In the genomic region with DNA sequence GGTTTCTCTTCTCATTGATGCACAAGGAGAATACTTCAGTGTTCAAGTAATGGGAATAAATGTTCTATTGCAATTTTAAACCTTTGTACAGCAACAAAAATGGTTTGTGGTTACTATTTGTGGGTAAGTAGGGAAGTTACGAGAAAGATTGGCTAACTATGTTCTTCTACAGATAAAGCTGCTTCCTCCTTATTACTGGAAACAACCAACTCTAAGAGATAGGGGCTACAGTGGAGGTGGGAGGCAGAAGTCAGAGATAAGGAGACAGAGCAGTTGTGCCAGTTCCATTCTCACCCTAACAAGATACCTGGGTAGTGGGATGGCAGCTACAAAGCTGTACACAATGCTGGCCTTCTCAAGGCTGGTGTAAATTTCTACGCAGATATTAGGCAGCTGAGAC, we compare ENCODE assay signal across 1 cellular context.
TF ChIP-seq lines count a peak whose summit lies in the region.

No MANE protein-coding gene starts in this region.

TF ChIP-seq in GM23338, 12 proteins besides CTCF, POLR2A, EP300 and RAD21:
- no peak for TF ChIP-seq CREB1 (CRISPR knock-in tag; IDR thresholded peaks at IDR 0.05; ENCODE audit: low read depth)
- TF ChIP-seq, protein P1, sequence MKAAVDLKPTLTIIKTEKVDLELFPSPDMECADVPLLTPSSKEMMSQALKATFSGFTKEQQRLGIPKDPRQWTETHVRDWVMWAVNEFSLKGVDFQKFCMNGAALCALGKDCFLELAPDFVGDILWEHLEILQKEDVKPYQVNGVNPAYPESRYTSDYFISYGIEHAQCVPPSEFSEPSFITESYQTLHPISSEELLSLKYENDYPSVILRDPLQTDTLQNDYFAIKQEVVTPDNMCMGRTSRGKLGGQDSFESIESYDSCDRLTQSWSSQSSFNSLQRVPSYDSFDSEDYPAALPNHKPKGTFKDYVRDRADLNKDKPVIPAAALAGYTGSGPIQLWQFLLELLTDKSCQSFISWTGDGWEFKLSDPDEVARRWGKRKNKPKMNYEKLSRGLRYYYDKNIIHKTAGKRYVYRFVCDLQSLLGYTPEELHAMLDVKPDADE (IDR thresholded peaks at IDR 0.05): no peak
- TF ChIP-seq EZH2phosphoT487 (IDR thresholded peaks at IDR 0.05; ENCODE audit: unreplicated experiment): no peak
- no peak for TF ChIP-seq ZNF114 (CRISPR knock-in tag; IDR thresholded peaks at IDR 0.05)
- no peak for TF ChIP-seq JUNB (IDR thresholded peaks at IDR 0.05; ENCODE audit: unreplicated experiment)
- TF ChIP-seq, protein P2, sequence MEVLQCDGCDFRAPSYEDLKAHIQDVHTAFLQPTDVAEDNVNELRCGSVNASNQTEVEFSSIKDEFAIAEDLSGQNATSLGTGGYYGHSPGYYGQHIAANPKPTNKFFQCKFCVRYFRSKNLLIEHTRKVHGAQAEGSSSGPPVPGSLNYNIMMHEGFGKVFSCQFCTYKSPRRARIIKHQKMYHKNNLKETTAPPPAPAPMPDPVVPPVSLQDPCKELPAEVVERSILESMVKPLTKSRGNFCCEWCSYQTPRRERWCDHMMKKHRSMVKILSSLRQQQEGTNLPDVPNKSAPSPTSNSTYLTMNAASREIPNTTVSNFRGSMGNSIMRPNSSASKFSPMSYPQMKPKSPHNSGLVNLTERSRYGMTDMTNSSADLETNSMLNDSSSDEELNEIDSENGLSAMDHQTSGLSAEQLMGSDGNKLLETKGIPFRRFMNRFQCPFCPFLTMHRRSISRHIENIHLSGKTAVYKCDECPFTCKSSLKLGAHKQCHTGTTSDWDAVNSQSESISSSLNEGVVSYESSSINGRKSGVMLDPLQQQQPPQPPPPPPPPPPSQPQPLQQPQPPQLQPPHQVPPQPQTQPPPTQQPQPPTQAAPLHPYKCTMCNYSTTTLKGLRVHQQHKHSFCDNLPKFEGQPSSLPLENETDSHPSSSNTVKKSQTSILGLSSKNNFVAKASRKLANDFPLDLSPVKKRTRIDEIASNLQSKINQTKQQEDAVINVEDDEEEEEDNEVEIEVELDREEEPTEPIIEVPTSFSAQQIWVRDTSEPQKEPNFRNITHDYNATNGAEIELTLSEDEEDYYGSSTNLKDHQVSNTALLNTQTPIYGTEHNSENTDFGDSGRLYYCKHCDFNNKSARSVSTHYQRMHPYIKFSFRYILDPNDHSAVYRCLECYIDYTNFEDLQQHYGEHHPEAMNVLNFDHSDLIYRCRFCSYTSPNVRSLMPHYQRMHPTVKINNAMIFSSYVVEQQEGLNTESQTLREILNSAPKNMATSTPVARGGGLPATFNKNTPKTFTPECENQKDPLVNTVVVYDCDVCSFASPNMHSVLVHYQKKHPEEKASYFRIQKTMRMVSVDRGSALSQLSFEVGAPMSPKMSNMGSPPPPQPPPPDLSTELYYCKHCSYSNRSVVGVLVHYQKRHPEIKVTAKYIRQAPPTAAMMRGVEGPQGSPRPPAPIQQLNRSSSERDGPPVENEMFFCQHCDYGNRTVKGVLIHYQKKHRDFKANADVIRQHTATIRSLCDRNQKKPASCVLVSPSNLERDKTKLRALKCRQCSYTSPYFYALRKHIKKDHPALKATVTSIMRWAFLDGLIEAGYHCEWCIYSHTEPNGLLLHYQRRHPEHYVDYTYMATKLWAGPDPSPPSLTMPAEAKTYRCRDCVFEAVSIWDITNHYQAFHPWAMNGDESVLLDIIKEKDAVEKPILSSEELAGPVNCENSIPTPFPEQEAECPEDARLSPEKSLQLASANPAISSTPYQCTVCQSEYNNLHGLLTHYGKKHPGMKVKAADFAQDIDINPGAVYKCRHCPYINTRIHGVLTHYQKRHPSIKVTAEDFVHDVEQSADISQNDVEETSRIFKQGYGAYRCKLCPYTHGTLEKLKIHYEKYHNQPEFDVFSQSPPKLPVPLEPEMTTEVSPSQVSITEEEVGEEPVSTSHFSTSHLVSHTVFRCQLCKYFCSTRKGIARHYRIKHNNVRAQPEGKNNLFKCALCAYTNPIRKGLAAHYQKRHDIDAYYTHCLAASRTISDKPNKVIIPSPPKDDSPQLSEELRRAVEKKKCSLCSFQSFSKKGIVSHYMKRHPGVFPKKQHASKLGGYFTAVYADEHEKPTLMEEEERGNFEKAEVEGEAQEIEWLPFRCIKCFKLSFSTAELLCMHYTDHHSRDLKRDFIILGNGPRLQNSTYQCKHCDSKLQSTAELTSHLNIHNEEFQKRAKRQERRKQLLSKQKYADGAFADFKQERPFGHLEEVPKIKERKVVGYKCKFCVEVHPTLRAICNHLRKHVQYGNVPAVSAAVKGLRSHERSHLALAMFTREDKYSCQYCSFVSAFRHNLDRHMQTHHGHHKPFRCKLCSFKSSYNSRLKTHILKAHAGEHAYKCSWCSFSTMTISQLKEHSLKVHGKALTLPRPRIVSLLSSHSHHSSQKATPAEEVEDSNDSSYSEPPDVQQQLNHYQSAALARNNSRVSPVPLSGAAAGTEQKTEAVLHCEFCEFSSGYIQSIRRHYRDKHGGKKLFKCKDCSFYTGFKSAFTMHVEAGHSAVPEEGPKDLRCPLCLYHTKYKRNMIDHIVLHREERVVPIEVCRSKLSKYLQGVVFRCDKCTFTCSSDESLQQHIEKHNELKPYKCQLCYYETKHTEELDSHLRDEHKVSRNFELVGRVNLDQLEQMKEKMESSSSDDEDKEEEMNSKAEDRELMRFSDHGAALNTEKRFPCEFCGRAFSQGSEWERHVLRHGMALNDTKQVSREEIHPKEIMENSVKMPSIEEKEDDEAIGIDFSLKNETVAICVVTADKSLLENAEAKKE (CRISPR knock-in tag; IDR thresholded peaks at IDR 0.05): no peak
